Comparison of ENCODE assay signal across 24 cellular contexts in the genomic region with DNA sequence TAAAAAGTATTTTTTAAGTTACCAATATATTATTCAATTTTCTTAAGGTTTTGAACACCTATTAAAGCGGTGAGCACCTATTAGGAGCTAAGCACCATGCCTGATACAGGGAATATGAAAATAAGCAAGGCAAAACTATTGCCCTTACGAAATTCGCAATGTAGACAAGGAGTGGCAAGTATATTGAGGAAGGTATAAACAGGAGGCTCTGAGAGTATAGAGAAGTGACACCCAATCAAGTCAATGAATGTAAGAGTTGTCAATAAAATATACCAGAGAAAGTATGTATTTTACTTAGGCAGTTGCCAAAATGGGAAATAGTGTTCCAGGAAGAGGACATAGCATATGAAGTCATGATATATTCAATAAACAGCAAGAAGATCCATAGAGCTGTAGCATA. TPM values are rescaled to one million over a fixed set of nuclear protein-coding genes. Genes with fewer than 3 reads are reported as not detected.
A peak's percentile ranks its signal among the peaks of the same experiment; 100 is the strongest.
DNase-seq lines count a peak whose midpoint lies in the region; ATAC-seq and TF ChIP-seq lines count a peak whose summit lies in the region.
"Had no signal": no experiment of that assay in that cellular context is flagged by ENCODE, and none has a peak within 500 bp of the region (broad histone marks: within the 10 kb centered on the region; RNA-seq: fewer than 3 reads in every experiment).

No MANE protein-coding gene starts in this region.

- no peak for ATAC-seq in activated T-cell treated with anti-CD3 and anti-CD28 coated beads, Interleukin-2, amount 50 U/mL, for 72 hours (replicated peaks in 1 of 2)
- ATAC-seq in left colon = peak; percentile 69
- no peak for ATAC-seq in GM19324 (IDR thresholded peaks at IDR 0.05; ENCODE audit: low FRiP score, unreplicated experiment)
- ATAC-seq: A549, GM12878 had no signal

- no peak for DNase-seq in activated T-cell treated with anti-CD3 and anti-CD28 coated beads, Interleukin-2, amount 50 U/mL, for 72 hours
- DNase-seq in activated T-cell treated with anti-CD3 and anti-CD28 coated beads for 4 hours = no peak
- no peak for DNase-seq in left colon
- no peak for DNase-seq in brain microvascular endothelial cell
- DNase-seq: ACHN; BE2C; C1 segment of cervical spinal cord; CD4-positive, alpha-beta memory T cell; CD4-positive, CD25-positive, alpha-beta regulatory T cell; CD8-positive, alpha-beta memory T cell; COR-L47; DMS 273 treated with DMSO at 0.1 percent for 48 hours; DMS153; DMS53; DMS79; DND-41; EL; GDM1 had no signal

- no peaks in the 10 kb centered on the region for H3K36me3 ChIP-seq in brain microvascular endothelial cell (replicated peaks)
- H3K36me3 ChIP-seq: BE2C had no signal

- no peaks in the 10 kb centered on the region for H3K9me3 Mint-ChIP-seq in activated T-cell treated with anti-CD3 and anti-CD28 coated beads, Interleukin-2, amount 50 U/mL, for 72 hours
- H3K9me3 Mint-ChIP-seq: CD4-positive, alpha-beta memory T cell; CD4-positive, CD25-positive, alpha-beta regulatory T cell; CD8-positive, alpha-beta memory T cell had no signal

- TF ChIP-seq CTCF in brain microvascular endothelial cell (IDR thresholded peaks at IDR 0.05; ENCODE audit: low read depth, low read length, missing control alignments) = no peak

- no peaks in the 10 kb centered on the region for H3K36me3 Mint-ChIP-seq in activated T-cell treated with anti-CD3 and anti-CD28 coated beads, Interleukin-2, amount 50 U/mL, for 72 hours (ENCODE audit: insufficient read depth in 2 of 2)
- H3K36me3 Mint-ChIP-seq: CD14-positive monocyte; CD4-positive, alpha-beta memory T cell; CD4-positive, CD25-positive, alpha-beta regulatory T cell; CD8-positive, alpha-beta memory T cell had no signal

- peaks cover 21% of the 10 kb centered on the region for H3K4me1 Mint-ChIP-seq in activated T-cell treated with anti-CD3 and anti-CD28 coated beads, Interleukin-2, amount 50 U/mL, for 72 hours (ENCODE audit: low read depth)

- no peak overlapping the region for H3K4me3 Mint-ChIP-seq in activated T-cell treated with anti-CD3 and anti-CD28 coated beads, Interleukin-2, amount 50 U/mL, for 72 hours
- H3K4me3 Mint-ChIP-seq: CD14-positive monocyte; CD4-positive, CD25-positive, alpha-beta regulatory T cell; CD8-positive, alpha-beta memory T cell had no signal

- no peak overlapping the region for H3K27ac ChIP-seq in brain microvascular endothelial cell
- H3K27ac ChIP-seq: 22Rv1, A549, BLaER1 had no signal

- intact Hi-C loops in left colon (cut with DNase I, micrococcal nuclease) = no loop called here

- peak overlapping the region; percentile 58 for H3K27ac Mint-ChIP-seq in activated T-cell treated with anti-CD3 and anti-CD28 coated beads, Interleukin-2, amount 50 U/mL, for 72 hours
- H3K27ac Mint-ChIP-seq: CD14-positive monocyte; CD4-positive, alpha-beta memory T cell; CD8-positive, alpha-beta memory T cell had no signal

- no peaks in the 10 kb centered on the region for H3K27me3 ChIP-seq in brain microvascular endothelial cell (replicated peaks)
- H3K27me3 ChIP-seq: BE2C, BLaER1 had no signal

- in situ Hi-C loops in brain microvascular endothelial cell (cut with HindIII; ENCODE audit: low pct_ligation_motif_present, low sequenced_read_pairs) = no loop called here

- no peak overlapping the region for H3K4me3 ChIP-seq in brain microvascular endothelial cell (ENCODE audit: low read depth, low read length)
- H3K4me3 ChIP-seq: A549, BLaER1, GM12878 had no signal

- H3K27me3 Mint-ChIP-seq in activated T-cell treated with anti-CD3 and anti-CD28 coated beads, Interleukin-2, amount 50 U/mL, for 72 hours (ENCODE audit: low read depth) = peaks cover 27% of the 10 kb centered on the region

RNA-seq across cellular contexts. Expression of a gene that starts 57.2 kb away (rescaled TPM):
- total RNA-seq in activated T-cell treated with anti-CD3 and anti-CD28 coated beads, Interleukin-2, amount 50 U/mL, for 72 hours = 1 to 10 TPM; 2.6 to 3.7 TPM
- 10 to 100 TPM; 31.2 to 32.7 TPM for total RNA-seq in left colon

Comparison
In these comparisons a context has a peak if more than half of its experiments do, and no peak if none do; other contexts are left out.
1. RNA of a gene that starts 57.2 kb away (total RNA-seq): 31.2 to 32.7 TPM in left colon; 2.6 to 3.7 TPM in activated T-cell treated with anti-CD3 and anti-CD28 coated beads, Interleukin-2, amount 50 U/mL, for 72 hours; every median in the first group is over 4 times any median in the second.